Comparison of ENCODE assay signal across 9 cellular contexts in genomic region chr18:21702602-21703001, GRCh38. TPM values are rescaled to one million over a fixed set of nuclear protein-coding genes. Genes with fewer than 3 reads are reported as not detected.
DNase-seq lines count a peak whose midpoint lies in the region; ATAC-seq and TF ChIP-seq lines count a peak whose summit lies in the region.
"Had no signal": no experiment of that assay in that cellular context is flagged by ENCODE, and none has a peak within 500 bp of the region (broad histone marks: within the 10 kb centered on the region; RNA-seq: fewer than 3 reads in every experiment).

No MANE protein-coding gene starts in this region.

- H3K9me3 Mint-ChIP-seq in activated CD8-positive, alpha-beta memory T cell treated with anti-CD3 and anti-CD28 coated beads, Interleukin-2, amount 10 ng/mL, durations not matched to agents 7 days and 5 days (ENCODE audit: low read depth): no peaks in the 10 kb centered on the region
- H3K9me3 Mint-ChIP-seq in endothelial cell (ENCODE audit: unreplicated experiment): no peaks in the 10 kb centered on the region

- H3K27me3 Mint-ChIP-seq in activated CD8-positive, alpha-beta memory T cell treated with anti-CD3 and anti-CD28 coated beads, Interleukin-2, amount 10 ng/mL, durations not matched to agents 7 days and 5 days: no peaks in the 10 kb centered on the region
- peaks cover 3% of the 10 kb centered on the region for H3K27me3 Mint-ChIP-seq in endothelial cell (ENCODE audit: unreplicated experiment)

- H3K27ac Mint-ChIP-seq in activated CD8-positive, alpha-beta memory T cell treated with anti-CD3 and anti-CD28 coated beads, Interleukin-2, amount 10 ng/mL, durations not matched to agents 7 days and 5 days: peak overlapping the region; percentile 95
- peak overlapping the region; percentile 90 for H3K27ac Mint-ChIP-seq in endothelial cell (ENCODE audit: unreplicated experiment)

- TF ChIP-seq CTCF in endothelial cell (IDR thresholded peaks at IDR 0.05; ENCODE audit: unreplicated experiment): no peak
- no peak for TF ChIP-seq CTCF in smooth muscle cell (IDR thresholded peaks at IDR 0.05; ENCODE audit: borderline replicate concordance, insufficient read depth, poor library complexity, severe bottlenecking)
- no peak for TF ChIP-seq CTCF in gastroesophageal sphincter (IDR thresholded peaks at IDR 0.05)

- H3K4me1 ChIP-seq in smooth muscle cell (ENCODE audit: low read depth): no peaks in the 10 kb centered on the region
- H3K4me1 ChIP-seq in gastroesophageal sphincter: peaks cover 0 to 25% (median 3%) of the 10 kb centered on the region in 3 donors

- ATAC-seq in activated CD8-positive, alpha-beta memory T cell treated with anti-CD3 and anti-CD28 coated beads, Interleukin-2, amount 10 ng/mL, durations not matched to agents 7 days and 5 days: no peak
- no peak for ATAC-seq in gastroesophageal sphincter

- H3K4me2 ChIP-seq in smooth muscle cell: peak overlapping the region; percentile 89

- CTCF ChIA-PET in activated CD8-positive, alpha-beta memory T cell treated with anti-CD3 and anti-CD28 coated beads, Interleukin-2, amount 10 ng/mL, durations not matched to agents 7 days and 5 days (lab: Charles Lee): interaction anchor here (1.0 to 2.7 kb wide), 2 partner anchors 22 to 102 kb away, joined by 4 to 17 read pairs; partner anchors contain the start of gene ESCO1

- H3K27ac ChIP-seq in smooth muscle cell (ENCODE audit: low read depth): no peak overlapping the region
- no peak overlapping the region for H3K27ac ChIP-seq in gastroesophageal sphincter

- peaks cover 32% of the 10 kb centered on the region for H3K4me1 Mint-ChIP-seq in activated CD8-positive, alpha-beta memory T cell treated with anti-CD3 and anti-CD28 coated beads, Interleukin-2, amount 10 ng/mL, durations not matched to agents 7 days and 5 days
- H3K4me1 Mint-ChIP-seq in endothelial cell (ENCODE audit: unreplicated experiment): peaks cover 13% of the 10 kb centered on the region

- H3K4me3 ChIP-seq in smooth muscle cell (peak overlapping the region; percentile 88), gastroesophageal sphincter (no peak overlapping the region)

- peaks cover 3% of the 10 kb centered on the region for H3F3A ChIP-seq in smooth muscle cell (ENCODE audit: low read depth)

- no peak overlapping the region for H3K9ac ChIP-seq in smooth muscle cell (ENCODE audit: low read depth)

- no peaks in the 10 kb centered on the region for H4K20me1 ChIP-seq in smooth muscle cell (ENCODE audit: low read depth)

- WGBS in smooth muscle cell (ENCODE audit: low lambda C conversion rate): 81% methylated on average over 5 of the region's 5 CpGs
- WGBS in gastroesophageal sphincter (ENCODE audit: low coverage in 1 of 2), 2 donors: 83 to 91% methylated on average over 5 of the region's 5 CpGs

- no peak for TF ChIP-seq POLR2A in gastroesophageal sphincter (IDR thresholded peaks at IDR 0.05)

- H3K36me3 Mint-ChIP-seq in activated CD8-positive, alpha-beta memory T cell treated with anti-CD3 and anti-CD28 coated beads, Interleukin-2, amount 10 ng/mL, durations not matched to agents 7 days and 5 days: peaks cover 40% of the 10 kb centered on the region
- peaks cover 5% of the 10 kb centered on the region for H3K36me3 Mint-ChIP-seq in endothelial cell (ENCODE audit: low read depth, unreplicated experiment)

- H3K36me3 ChIP-seq in smooth muscle cell (ENCODE audit: low read depth) (no peaks in the 10 kb centered on the region), gastroesophageal sphincter (peaks cover 0 to 26% of the 10 kb centered on the region in 2 donors)

- no peak overlapping the region for H2AFZ ChIP-seq in smooth muscle cell (ENCODE audit: low read depth)

- H3K79me2 ChIP-seq in smooth muscle cell (ENCODE audit: low read depth): no peaks in the 10 kb centered on the region

- TF ChIP-seq EP300 in gastroesophageal sphincter (IDR thresholded peaks at IDR 0.05): no peak

- H3K9me3 ChIP-seq in smooth muscle cell (replicated peaks; ENCODE audit: low read depth): no peaks in the 10 kb centered on the region
- H3K9me3 ChIP-seq in gastroesophageal sphincter: no peaks in the 10 kb centered on the region
- H3K9me3 ChIP-seq: vagina had no signal

- no peak for DNase-seq in activated CD8-positive, alpha-beta memory T cell treated with anti-CD3 and anti-CD28 coated beads, Interleukin-2, amount 10 ng/mL, durations not matched to agents 7 days and 5 days
- no peak for DNase-seq in activated CD8-positive, alpha-beta memory T cell treated with anti-CD3 and anti-CD28 coated beads, Interleukin-2, amount 50 U/mL, for 48 hours
- DNase-seq in RKO (ENCODE audit: low spot score) (peak; percentile 51), endothelial cell (ENCODE audit: low spot score) (no peak), smooth muscle cell (lab: John Stamatoyannopoulos, UW; ENCODE audit: unreplicated experiment) (no peak), SKM-1 treated with dmso at 0.1 percent for 144 hours (lab: John Stamatoyannopoulos, UW; ENCODE audit: unreplicated experiment) (no peak), SHP77 (lab: John Stamatoyannopoulos, UW) (no peak)

- H3K4me3 Mint-ChIP-seq in activated CD8-positive, alpha-beta memory T cell treated with anti-CD3 and anti-CD28 coated beads, Interleukin-2, amount 10 ng/mL, durations not matched to agents 7 days and 5 days: peak overlapping the region; percentile 97
- H3K4me3 Mint-ChIP-seq in endothelial cell (ENCODE audit: unreplicated experiment): peak overlapping the region; percentile 95

- H3K27me3 ChIP-seq in smooth muscle cell (ENCODE audit: low read depth) (no peaks in the 10 kb centered on the region), gastroesophageal sphincter (no peaks in the 10 kb centered on the region)
- H3K27me3 ChIP-seq: vagina had no signal

RNA-seq across cellular contexts. Expression of gene ABHD3, which starts 2.0 kb away (rescaled TPM):
- 10 to 100 TPM; 47.9 to 62.6 TPM for total RNA-seq in activated CD8-positive, alpha-beta memory T cell treated with anti-CD3 and anti-CD28 coated beads, Interleukin-2, amount 10 ng/mL, durations not matched to agents 7 days and 5 days
- total RNA-seq in endothelial cell (ENCODE audit: unreplicated experiment): 13.8 TPM
- total RNA-seq in smooth muscle cell: 6.1 and 6.9 TPM in 2 replicates
- 9.9 and 11.6 TPM in 2 replicates for polyA plus RNA-seq in smooth muscle cell
- 10 to 100 TPM in 1 of 4 donors, 1 to 10 TPM in 3; 4.9 to 18.6 (median 8.5) TPM for total RNA-seq in gastroesophageal sphincter

RNA-seq across cellular contexts. Expression of gene MIB1, which starts 38.0 kb away (rescaled TPM):
- total RNA-seq in activated CD8-positive, alpha-beta memory T cell treated with anti-CD3 and anti-CD28 coated beads, Interleukin-2, amount 10 ng/mL, durations not matched to agents 7 days and 5 days: 10 to 100 TPM; 40.5 to 54.8 TPM
- total RNA-seq in endothelial cell (ENCODE audit: unreplicated experiment): 62.8 TPM
- 69.1 and 96.2 TPM in 2 replicates for total RNA-seq in smooth muscle cell
- 9.2 and 10.8 TPM in 2 replicates for polyA plus RNA-seq in smooth muscle cell
- 10 to 100 TPM; 43.7 to 57.7 (median 47.3) TPM for total RNA-seq in gastroesophageal sphincter
